In genomic region chr19:36436531-36436930, GRCh38 we compare ENCODE assay signal across 21 cellular contexts. TPM values are rescaled to one million over a fixed set of nuclear protein-coding genes. Genes with fewer than 3 reads are reported as not detected.
A peak's percentile ranks its signal among the peaks of the same experiment; 100 is the strongest.
DNase-seq lines count a peak whose midpoint lies in the region; ATAC-seq and TF ChIP-seq lines count a peak whose summit lies in the region.
"Had no signal": no experiment of that assay in that cellular context is flagged by ENCODE, and none has a peak within 500 bp of the region (broad histone marks: within the 10 kb centered on the region; RNA-seq: fewer than 3 reads in every experiment).

No MANE protein-coding gene starts in this region.

- no peak overlapping the region for H3K4me3 ChIP-seq in GM23338
- H3K4me3 ChIP-seq: lung had no signal

- no peaks in the 10 kb centered on the region for H3K27me3 ChIP-seq in GM23338 (ENCODE audit: insufficient read depth)
- H3K27me3 ChIP-seq: foreskin keratinocyte had no signal

- H3K4me1 ChIP-seq in GM23338 (ENCODE audit: insufficient read depth), result no peaks in the 10 kb centered on the region
- H3K4me1 ChIP-seq: foreskin keratinocyte had no signal

- no peak overlapping the region for H3K27ac ChIP-seq in GM23338 (ENCODE audit: low read depth)
- H3K27ac ChIP-seq: foreskin keratinocyte had no signal

- H3F3A ChIP-seq in GM23338 (replicated peaks; ENCODE audit: low read depth), result no peaks in the 10 kb centered on the region

- H2AFZ ChIP-seq in GM23338, result peak overlapping the region; percentile 3; the same call in 1 of the 2 replicates

- H3K4me2 ChIP-seq in GM23338, result no peak overlapping the region

- peaks cover 3% of the 10 kb centered on the region for H3K27me3 Mint-ChIP-seq in GM23338 (ENCODE audit: insufficient read depth, low read depth, poor library complexity)
- no peaks in the 10 kb centered on the region for H3K27me3 Mint-ChIP-seq in activated CD8-positive, alpha-beta memory T cell treated with anti-CD3 and anti-CD28 coated beads, Interleukin-2, amount 10 ng/mL, durations not matched to agents 7 days and 5 days
- H3K27me3 Mint-ChIP-seq: activated naive CD4-positive, alpha-beta T cell treated with anti-CD3 and anti-CD28 coated beads, Interleukin-2, amount 10 ng/mL, durations not matched to agents 7 days and 5 days; effector memory CD8-positive, alpha-beta T cell; T-helper 17 cell had no signal

- no peak for TF ChIP-seq CTCF in GM23338 (conservative IDR thresholded peaks at IDR 0.05; ENCODE audit: low read depth in 2 of 2)

- H3K36me3 ChIP-seq in GM23338 (ENCODE audit: insufficient read depth), result no peaks in the 10 kb centered on the region

- no peaks in the 10 kb centered on the region for H3K4me1 Mint-ChIP-seq in GM23338
- no peaks in the 10 kb centered on the region for H3K4me1 Mint-ChIP-seq in activated CD8-positive, alpha-beta memory T cell treated with anti-CD3 and anti-CD28 coated beads, Interleukin-2, amount 10 ng/mL, durations not matched to agents 7 days and 5 days
- H3K4me1 Mint-ChIP-seq: activated naive CD4-positive, alpha-beta T cell treated with anti-CD3 and anti-CD28 coated beads, Interleukin-2, amount 10 ng/mL, durations not matched to agents 7 days and 5 days; neural crest cell; T-helper 17 cell had no signal

- no peaks in the 10 kb centered on the region for H4K20me1 ChIP-seq in GM23338 (replicated peaks; ENCODE audit: insufficient read depth)

- no peaks in the 10 kb centered on the region for H3K79me2 ChIP-seq in GM23338 (replicated peaks; ENCODE audit: insufficient read depth)

- peaks cover 5% of the 10 kb centered on the region; the same call in 1 of the 3 replicates for H3K36me3 Mint-ChIP-seq in GM23338 (ENCODE audit: low read depth)
- peaks cover 2% of the 10 kb centered on the region for H3K36me3 Mint-ChIP-seq in activated CD8-positive, alpha-beta memory T cell treated with anti-CD3 and anti-CD28 coated beads, Interleukin-2, amount 10 ng/mL, durations not matched to agents 7 days and 5 days

- DNase-seq in AG20443 (ENCODE audit: low spot score) (peak; percentile 20), GM23338 (ENCODE audit: low spot score) (peak; percentile 77), RPMI7951 (ENCODE audit: low read depth) (peak; percentile 21), germinal center (ENCODE audit: low spot score) (peak; percentile 51), activated gamma-delta T cell treated with Interleukin-2 at 50 U/mL for 16 hours (no peak)
- DNase-seq in activated CD8-positive, alpha-beta memory T cell treated with anti-CD3 and anti-CD28 coated beads, Interleukin-2, amount 10 ng/mL, durations not matched to agents 7 days and 5 days, result no peak
- DNase-seq: activated CD4-positive, CD25-positive, alpha-beta regulatory T cell; activated naive CD4-positive, alpha-beta T cell treated with anti-CD3 and anti-CD28 coated beads, Interleukin-2, amount 10 ng/mL, durations not matched to agents 7 days and 5 days; Calu3; effector memory CD8-positive, alpha-beta T cell; GOT3; NCI-H1105; NCI-H345; stimulated activated CD8-positive, alpha-beta memory T cell treated with anti-CD3 and anti-CD28 coated beads, Interleukin-4, amount 100 ng/mL, for 48 hours; T-helper 17 cell had no signal

- no peak; the same call in 2 of the 3 replicates for ATAC-seq in GM23338
- no peak for ATAC-seq in HG02610 (IDR thresholded peaks at IDR 0.05; ENCODE audit: unreplicated experiment)
- ATAC-seq in GM21367 (IDR thresholded peaks at IDR 0.05; ENCODE audit: unreplicated experiment), result no peak
- no peak for ATAC-seq in activated CD8-positive, alpha-beta memory T cell treated with anti-CD3 and anti-CD28 coated beads, Interleukin-2, amount 10 ng/mL, durations not matched to agents 7 days and 5 days
- ATAC-seq: effector memory CD8-positive, alpha-beta T cell; foreskin keratinocyte; sciatic nerve; T-helper 17 cell had no signal

- H3K4me3 Mint-ChIP-seq in GM23338, result no peak overlapping the region
- H3K4me3 Mint-ChIP-seq in activated CD8-positive, alpha-beta memory T cell treated with anti-CD3 and anti-CD28 coated beads, Interleukin-2, amount 10 ng/mL, durations not matched to agents 7 days and 5 days, result no peak overlapping the region
- H3K4me3 Mint-ChIP-seq: activated naive CD4-positive, alpha-beta T cell treated with anti-CD3 and anti-CD28 coated beads, Interleukin-2, amount 10 ng/mL, durations not matched to agents 7 days and 5 days; effector memory CD8-positive, alpha-beta T cell; neural crest cell; T-helper 17 cell had no signal

- H3K9me2 ChIP-seq in GM23338 (ENCODE audit: insufficient read depth), result no peaks in the 10 kb centered on the region

- H3K27ac Mint-ChIP-seq in GM23338, result no peak overlapping the region
- H3K27ac Mint-ChIP-seq in activated CD8-positive, alpha-beta memory T cell treated with anti-CD3 and anti-CD28 coated beads, Interleukin-2, amount 10 ng/mL, durations not matched to agents 7 days and 5 days, result no peak overlapping the region
- H3K27ac Mint-ChIP-seq: activated naive CD4-positive, alpha-beta T cell treated with anti-CD3 and anti-CD28 coated beads, Interleukin-2, amount 10 ng/mL, durations not matched to agents 7 days and 5 days; effector memory CD8-positive, alpha-beta T cell; T-helper 17 cell had no signal

- H3K9me3 Mint-ChIP-seq in GM23338, result peaks cover 50% of the 10 kb centered on the region
- H3K9me3 Mint-ChIP-seq in activated CD8-positive, alpha-beta memory T cell treated with anti-CD3 and anti-CD28 coated beads, Interleukin-2, amount 10 ng/mL, durations not matched to agents 7 days and 5 days (ENCODE audit: low read depth), result peaks cover 20% of the 10 kb centered on the region

- CTCF ChIA-PET in activated CD8-positive, alpha-beta memory T cell treated with anti-CD3 and anti-CD28 coated beads, Interleukin-2, amount 10 ng/mL, durations not matched to agents 7 days and 5 days (lab: Charles Lee), result no interaction called here

TF ChIP-seq in GM23338, 12 proteins besides CTCF, POLR2A, EP300 and RAD21:
- TF ChIP-seq ETS1 (IDR thresholded peaks at IDR 0.05) (no peak), CREB1 (CRISPR knock-in tag; IDR thresholded peaks at IDR 0.05; ENCODE audit: low read depth) (no peak)

RNA-seq across cellular contexts. Expression of gene ZFP82, which starts 18.1 kb away (rescaled TPM):
- total RNA-seq in GM23338 (2014; rRNA removed; shearing (Covaris generic)), result 17.1 and 21.2 TPM in 2 replicates
- 10.8 and 16.8 TPM in 2 replicates for polyA plus RNA-seq in GM23338 (2016; fragmentation: Nextera tagmentation; extraction: Ambion mirVana)
- total RNA-seq in RPMI7951 (2014; rRNA removed; shearing (Covaris generic)), result 6.6 and 7.4 TPM in 2 replicates
- total RNA-seq in activated CD8-positive, alpha-beta memory T cell treated with anti-CD3 and anti-CD28 coated beads, Interleukin-2, amount 10 ng/mL, durations not matched to agents 7 days and 5 days, result 1 to 10 TPM; 5.3 to 5.9 TPM
- total RNA-seq: Calu3 had no signal

RNA-seq across cellular contexts. Expression of gene ZNF566, which starts 52.8 kb away (rescaled TPM):
- total RNA-seq in GM23338 (2014; rRNA removed; shearing (Covaris generic)), result 18.0 and 22.8 TPM in 2 replicates
- polyA plus RNA-seq in GM23338 (2016; fragmentation: Nextera tagmentation; extraction: Ambion mirVana), result 8.5 and 11.9 TPM in 2 replicates
- 15.0 and 16.3 TPM in 2 replicates for total RNA-seq in RPMI7951 (2014; rRNA removed; shearing (Covaris generic))
- 1 to 10 TPM; 6.6 to 7.5 TPM for total RNA-seq in activated CD8-positive, alpha-beta memory T cell treated with anti-CD3 and anti-CD28 coated beads, Interleukin-2, amount 10 ng/mL, durations not matched to agents 7 days and 5 days

RNA-seq across cellular contexts. Expression of gene ZFP14, which starts 57.5 kb away (rescaled TPM):
- 9.5 and 10.4 TPM in 2 replicates for total RNA-seq in GM23338 (2014; rRNA removed; shearing (Covaris generic))
- 8.6 and 9.0 TPM in 2 replicates for polyA plus RNA-seq in GM23338 (2016; fragmentation: Nextera tagmentation; extraction: Ambion mirVana)
- 1.7 and 1.8 TPM in 2 replicates for total RNA-seq in RPMI7951 (2014; rRNA removed; shearing (Covaris generic))
- total RNA-seq in activated CD8-positive, alpha-beta memory T cell treated with anti-CD3 and anti-CD28 coated beads, Interleukin-2, amount 10 ng/mL, durations not matched to agents 7 days and 5 days, result 1 to 10 TPM; 3.3 to 4.5 TPM

Comparison
In these comparisons a context has a peak if more than half of its experiments do, and no peak if none do; other contexts are left out.
1. DNase-seq: peak in AG20443 (single experiment), GM23338 (single experiment), RPMI7951 (single experiment) and germinal center (single experiment); none in activated gamma-delta T cell treated with Interleukin-2 at 50 U/mL for 16 hours (single experiment) and activated CD8-positive, alpha-beta memory T cell treated with anti-CD3 and anti-CD28 coated beads, Interleukin-2, amount 10 ng/mL, durations not matched to agents 7 days and 5 days (single experiment).